In genomic region chr1:109112056-109112651, GRCh38 we compare ENCODE assay signal across 9 cellular contexts. TPM values are rescaled to one million over a fixed set of nuclear protein-coding genes. Genes with fewer than 3 reads are reported as not detected.
DNase-seq lines count a peak whose midpoint lies in the region; ATAC-seq, FAIRE-seq and TF ChIP-seq lines count a peak whose summit lies in the region.
"Had no signal": no experiment of that assay in that cellular context is flagged by ENCODE, and none has a peak within 500 bp of the region (broad histone marks: within the 10 kb centered on the region; RNA-seq: fewer than 3 reads in every experiment).

No MANE protein-coding gene starts in this region.

- H3K4me1 ChIP-seq in GM23248 (ENCODE audit: insufficient read depth) (peaks cover 4% of the 10 kb centered on the region; the same call in 1 of the 2 replicates), PC-9 (replicated peaks; ENCODE audit: insufficient read depth) (0 out of 2 replicates have a peak, but pooled peaks cover 3% of the 10 kb centered on the region), endothelial cell of umbilical vein (ENCODE audit: control insufficient read depth, extremely low read depth, insufficient read depth, low read length) (peaks cover 7% of the 10 kb centered on the region)

- H4K20me1 ChIP-seq in GM23248 (ENCODE audit: insufficient read depth) = no peaks in the 10 kb centered on the region
- H4K20me1 ChIP-seq in PC-9 (ENCODE audit: insufficient read depth) = no peaks in the 10 kb centered on the region
- H4K20me1 ChIP-seq in endothelial cell of umbilical vein (replicated peaks; ENCODE audit: control insufficient read depth, extremely low read depth, insufficient read depth, low read length) = no peaks in the 10 kb centered on the region

- H3K4me3 ChIP-seq in GM23248 = peak overlapping the region; percentile 62
- H3K4me3 ChIP-seq in PC-9 = no peak overlapping the region
- no peak overlapping the region for H3K4me3 ChIP-seq in endothelial cell of umbilical vein (replicated peaks in 1 of 3; ENCODE audit: insufficient read depth in 1 of 3, low read depth in 1 of 3, low read length in 3 of 3)

- WGBS in GM23248 (ENCODE audit: low coverage in 1 of 2, low lambda C conversion rate in 2 of 2, missing lambda C conversion rate in 2 of 2), 2 experiments = 2 to 3% methylated on average over 10 of the region's 10 CpGs

- no peaks in the 10 kb centered on the region for H3F3A ChIP-seq in GM23248 (ENCODE audit: insufficient read depth)
- peaks cover 6% of the 10 kb centered on the region; the same call in 1 of the 2 replicates for H3F3A ChIP-seq in PC-9 (ENCODE audit: insufficient read depth, low read depth)

- CTCF ChIA-PET in PC-9 (lab: Charles Lee) (interaction anchor here (0.5 to 1.2 kb wide), 6 partner anchors 12 to 414 kb away, joined by 4 to 9 read pairs (median 7); partner anchors contain the start of gene TAF13), endothelial cell of umbilical vein (lab: Charles Lee) (interaction anchor here (0.8 to 5.2 kb wide), 35 partner anchors 8 to 421 kb away, joined by 3 to 64 read pairs (median 5); partner anchors contain the start of genes CELSR2, CLCC1, SARS1 and SORT1)

- no peak for FAIRE-seq in endothelial cell of umbilical vein (lab: Jason Lieb, UNC)
- FAIRE-seq: A204.1 had no signal

- dilution Hi-C loops in endothelial cell of umbilical vein (cut with MboI; ENCODE audit: extremely low pct_ligation_motif_present, low sequenced_read_pairs) = no loop called here

- TF ChIP-seq CTCF in PC-9 (conservative IDR thresholded peaks at IDR 0.05) (no peak), endothelial cell of umbilical vein (IDR thresholded peaks at IDR 0.05; ENCODE audit: extremely low read depth in 1 of 2, insufficient read depth in 1 of 2, low read depth in 1 of 2, low read length in 2 of 2) (peak in 1 of 2 donors; percentile 6), natural killer cell (IDR thresholded peaks at IDR 0.05) (no peak)

- H3K27me3 ChIP-seq in GM23248 (replicated peaks; ENCODE audit: insufficient read depth) (no peaks in the 10 kb centered on the region), PC-9 (ENCODE audit: insufficient read depth, low read depth) (no peaks in the 10 kb centered on the region), endothelial cell of umbilical vein (ENCODE audit: control insufficient read depth in 2 of 2, insufficient read depth in 2 of 2, low read length in 2 of 2) (peaks cover 40 to 57% of the 10 kb centered on the region in 2 experiments)

- BruUV-seq in PC-9 (replicated peaks; lab: Mats Ljungman, UMichigan) = no TSS peak
- no TSS peak for BruUV-seq in endothelial cell of umbilical vein (replicated peaks; lab: Mats Ljungman, UMichigan)

- H3K4me2 ChIP-seq in GM23248 (ENCODE audit: unreplicated experiment) (peak overlapping the region; percentile 91), PC-9 (peak overlapping the region; percentile 39; the same call in 1 of the 2 replicates), endothelial cell of umbilical vein (ENCODE audit: insufficient read depth, low read length) (no peak overlapping the region)

- H3K9ac ChIP-seq in GM23248 (peak overlapping the region; percentile 80), endothelial cell of umbilical vein (replicated peaks; ENCODE audit: extremely low read depth, insufficient read depth, low read length) (peak overlapping the region; percentile 25)

- H3K4me1 Mint-ChIP-seq in natural killer cell = peaks cover 21 to 29% of the 10 kb centered on the region in 2 donors

- H3K9me3 Mint-ChIP-seq in natural killer cell = no peaks in the 10 kb centered on the region

- no peak for TF ChIP-seq POLR2A in endothelial cell of umbilical vein (IDR thresholded peaks at IDR 0.05; ENCODE audit: low read depth, low read length)

- peak overlapping the region; percentile 96 for H3K4me3 Mint-ChIP-seq in natural killer cell

- peak overlapping the region; percentile 80 for H2AFZ ChIP-seq in GM23248
- H2AFZ ChIP-seq in PC-9 = no peak overlapping the region
- no peak overlapping the region for H2AFZ ChIP-seq in endothelial cell of umbilical vein (ENCODE audit: low read depth, low read length)

- no peaks in the 10 kb centered on the region for H3K36me3 Mint-ChIP-seq in natural killer cell

- H3K36me3 ChIP-seq in GM23248 (ENCODE audit: low read depth) (no peaks in the 10 kb centered on the region), PC-9 (ENCODE audit: low read depth) (no peaks in the 10 kb centered on the region), endothelial cell of umbilical vein (ENCODE audit: control insufficient read depth in 2 of 2, extremely low read depth in 1 of 2, insufficient read depth in 2 of 2, low read length in 2 of 2) (no peaks in the 10 kb centered on the region)

- H3K9me1 ChIP-seq in endothelial cell of umbilical vein (replicated peaks; ENCODE audit: control insufficient read depth, extremely low read depth, insufficient read depth, low read length) = no peaks in the 10 kb centered on the region

- peaks cover 15 to 20% of the 10 kb centered on the region in 2 donors for H3K27me3 Mint-ChIP-seq in natural killer cell (ENCODE audit: low read depth in 2 of 2)

- H3K9me2 ChIP-seq in GM23248 (ENCODE audit: insufficient read depth) (no peaks in the 10 kb centered on the region), PC-9 (ENCODE audit: insufficient read depth) (no peaks in the 10 kb centered on the region)

- in situ Hi-C loops in GM23248 (cut with MboI) = no loop called here

- no peaks in the 10 kb centered on the region for H3K79me2 ChIP-seq in GM23248 (ENCODE audit: insufficient read depth)
- no peaks in the 10 kb centered on the region for H3K79me2 ChIP-seq in PC-9 (ENCODE audit: low read depth)
- H3K79me2 ChIP-seq in endothelial cell of umbilical vein (ENCODE audit: control insufficient read depth, insufficient read depth, low read length) = no peaks in the 10 kb centered on the region

- peak; percentile 38 for DNase-seq in DMS153 (lab: John Stamatoyannopoulos, UW)
- DNase-seq in DMS153 treated with DMSO at 0.1 percent for 48 hours (lab: John Stamatoyannopoulos, UW; ENCODE audit: unreplicated experiment) = no peak
- peak; percentile 73 for DNase-seq in GM23248
- DNase-seq in PC-9 = peak in 1 of 2 experiments; percentile 53
- DNase-seq in endothelial cell of umbilical vein (ENCODE audit: low read depth, low spot score) = peak; percentile 22
- no peak for DNase-seq in natural killer cell
- no peak for DNase-seq in activated naive CD4-positive, alpha-beta T cell treated with Interleukin-2 at 50 U/mL for 16 hours
- no peak for DNase-seq in iPS-NIHi11 (ENCODE audit: low spot score)

- intact Hi-C loops in PC-9 (cut with micrococcal nuclease; ENCODE audit: unreplicated experiment) = loop anchor here (1.0 to 5.0 kb wide), 6 partner anchors 23 to 599 kb away; partner anchors contain the start of gene CLCC1
- intact Hi-C loops in endothelial cell of umbilical vein (cut with micrococcal nuclease) = loop anchor here (1.0 to 5.0 kb wide), 8 partner anchors 21 to 287 kb away; partner anchors contain the start of genes CLCC1, TMEM167B and WDR47
- intact Hi-C loops in natural killer cell (cut with micrococcal nuclease) = loop anchor here (1.0 to 5.0 kb wide), 6 partner anchors 12 to 284 kb away; partner anchors contain the start of genes CLCC1, GPSM2 and WDR47

- H3K9me3 ChIP-seq in GM23248 (ENCODE audit: low read depth) (no peaks in the 10 kb centered on the region), PC-9 (ENCODE audit: insufficient read depth, low read depth) (no peaks in the 10 kb centered on the region), endothelial cell of umbilical vein (replicated peaks; ENCODE audit: control insufficient read depth, insufficient read depth, low read length) (no peaks in the 10 kb centered on the region)

- peak in 1 of 3 donors; percentile 28 for ATAC-seq in natural killer cell

- POLR2A ChIA-PET in PC-9 (lab: Charles Lee; ENCODE audit: unreplicated experiment) (no interaction called here), endothelial cell of umbilical vein (lab: Charles Lee) (no interaction called here)

- peak overlapping the region; percentile 95 to 97 for H3K27ac Mint-ChIP-seq in natural killer cell

- H3K27ac ChIP-seq in GM23248 (peak overlapping the region; percentile 43), PC-9 (no peak overlapping the region), endothelial cell of umbilical vein (ENCODE audit: insufficient read depth, low read depth, low read length) (no peak overlapping the region)

RNA-seq across cellular contexts. Expression of gene ELAPOR1, which starts 1.8 kb away (rescaled TPM):
- 0.51 and 0.54 TPM in 2 replicates for total RNA-seq in GM23248 (2014; rRNA removed; shearing (Covaris generic))
- polyA plus RNA-seq in GM23248 (2016; fragmentation: Nextera tagmentation; extraction: Ambion mirVana) = 0.56 and 1.2 TPM in 2 replicates
- total RNA-seq in PC-9 (2021) = 0.95 and 2.0 TPM in 2 replicates
- 1.0 and 1.1 TPM in 2 replicates for total RNA-seq in endothelial cell of umbilical vein
- 0.92 and 1.1 TPM in 2 replicates for polyA plus RNA-seq in endothelial cell of umbilical vein
- polyA plus RNA-seq in endothelial cell of umbilical vein (2011; cell fraction: cytosol; rRNA removed) = 1.0 and 1.1 TPM in 2 replicates
- 1.3 TPM in 2 replicates for polyA plus RNA-seq in endothelial cell of umbilical vein (2011; cell fraction: nucleus; rRNA removed)
- polyA plus RNA-seq in endothelial cell of umbilical vein (2012) = 0.48 and 1.3 TPM in 2 replicates
- 0.97 and 1.1 TPM in 2 replicates for polyA minus RNA-seq in endothelial cell of umbilical vein
- 1.6 TPM for polyA minus RNA-seq in endothelial cell of umbilical vein (2011; cell fraction: cytosol; rRNA and poly(A)+ RNA removed)
- 0.87 and 1.3 TPM in 2 replicates for polyA minus RNA-seq in endothelial cell of umbilical vein (2011; cell fraction: nucleus; rRNA and poly(A)+ RNA removed)
- total RNA-seq in natural killer cell = 1 to 10 TPM; 6.2 to 8.3 (median 6.3) TPM

RNA-seq across cellular contexts. Expression of gene TMEM167B, which starts 21.6 kb away (rescaled TPM):
- total RNA-seq in GM23248 (2014; rRNA removed; shearing (Covaris generic)) = 35.6 and 39.6 TPM in 2 replicates
- polyA plus RNA-seq in GM23248 (2016; fragmentation: Nextera tagmentation; extraction: Ambion mirVana) = 27.7 and 29.0 TPM in 2 replicates
- total RNA-seq in PC-9 (2021) = 19.2 and 23.6 TPM in 2 replicates
- total RNA-seq in endothelial cell of umbilical vein = 19.9 and 21.1 TPM in 2 replicates
- 6.2 and 6.7 TPM in 2 replicates for polyA plus RNA-seq in endothelial cell of umbilical vein
- polyA plus RNA-seq in endothelial cell of umbilical vein (2011; cell fraction: cytosol; rRNA removed) = 12.4 and 12.6 TPM in 2 replicates
- polyA plus RNA-seq in endothelial cell of umbilical vein (2011; cell fraction: nucleus; rRNA removed) = 7.4 TPM in 2 replicates
- 24.1 and 25.6 TPM in 2 replicates for polyA plus RNA-seq in endothelial cell of umbilical vein (2012)
- 9.5 and 11.3 TPM in 2 replicates for polyA minus RNA-seq in endothelial cell of umbilical vein
- polyA minus RNA-seq in endothelial cell of umbilical vein (2011; cell fraction: cytosol; rRNA and poly(A)+ RNA removed) = 6.6 TPM
- polyA minus RNA-seq in endothelial cell of umbilical vein (2011; cell fraction: nucleus; rRNA and poly(A)+ RNA removed) = 6.6 and 7.4 TPM in 2 replicates
- 10 to 100 TPM; 61.2 to 73.0 (median 71.8) TPM for total RNA-seq in natural killer cell

RNA-seq across cellular contexts. Expression of gene TAF13, which starts 36.4 kb away (rescaled TPM):
- total RNA-seq in GM23248 (2014; rRNA removed; shearing (Covaris generic)) = 166 and 197 TPM in 2 replicates
- 93.2 and 97.9 TPM in 2 replicates for polyA plus RNA-seq in GM23248 (2016; fragmentation: Nextera tagmentation; extraction: Ambion mirVana)
- total RNA-seq in PC-9 (2021) = 23.2 and 30.1 TPM in 2 replicates
- total RNA-seq in endothelial cell of umbilical vein = 42.3 and 54.9 TPM in 2 replicates
- polyA plus RNA-seq in endothelial cell of umbilical vein = 9.6 and 14.8 TPM in 2 replicates
- 21.4 and 22.6 TPM in 2 replicates for polyA plus RNA-seq in endothelial cell of umbilical vein (2011; cell fraction: cytosol; rRNA removed)
- 7.2 and 14.3 TPM in 2 replicates for polyA plus RNA-seq in endothelial cell of umbilical vein (2011; cell fraction: nucleus; rRNA removed)
- polyA plus RNA-seq in endothelial cell of umbilical vein (2012) = 49.4 and 85.8 TPM in 2 replicates
- polyA minus RNA-seq in endothelial cell of umbilical vein = 15.8 and 19.6 TPM in 2 replicates
- 25.0 TPM for polyA minus RNA-seq in endothelial cell of umbilical vein (2011; cell fraction: cytosol; rRNA and poly(A)+ RNA removed)
- polyA minus RNA-seq in endothelial cell of umbilical vein (2011; cell fraction: nucleus; rRNA and poly(A)+ RNA removed) = 8.0 and 11.2 TPM in 2 replicates
- 10 to 100 TPM; 44.4 to 54.5 (median 47.2) TPM for total RNA-seq in natural killer cell

Comparison
In these comparisons a context has a peak if more than half of its experiments do, and no peak if none do; other contexts are left out.
1. DNase-seq: peak in DMS153 (single experiment), GM23248 (single experiment) and endothelial cell of umbilical vein (single experiment); none in DMS153 treated with DMSO at 0.1 percent for 48 hours (single experiment), natural killer cell (single experiment), activated naive CD4-positive, alpha-beta T cell treated with Interleukin-2 at 50 U/mL for 16 hours (single experiment) and iPS-NIHi11 (single experiment).